23 cellular contexts compared by ENCODE assay signal in the genomic region with DNA sequence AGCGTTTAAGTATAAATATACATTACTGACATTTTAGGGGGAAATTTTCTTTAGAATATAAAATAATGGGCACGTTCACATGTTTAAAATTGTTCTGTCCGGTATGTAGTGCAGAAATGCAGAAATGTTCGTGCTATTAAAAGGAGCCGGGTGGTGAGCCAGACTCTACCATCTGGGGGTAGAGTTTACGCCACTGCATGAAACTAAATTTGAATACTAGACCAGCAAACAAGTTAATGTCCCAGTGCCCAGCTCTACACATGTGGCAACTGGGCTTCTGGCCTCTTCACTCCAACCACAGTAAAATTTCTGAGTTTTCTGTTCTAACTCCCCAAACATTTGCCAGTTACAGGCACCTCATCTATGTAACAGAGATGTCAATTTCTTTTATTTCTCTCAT.
"Had no signal": no experiment of that assay in that cellular context is flagged by ENCODE, and none has a peak within 500 bp of the region (broad histone marks: within the 10 kb centered on the region; RNA-seq: fewer than 3 reads in every experiment).

No MANE protein-coding gene starts in this region.

- H3K27me3 ChIP-seq: esophagus squamous epithelium, gastrocnemius medialis, heart right ventricle, left lung had no signal

- DNase-seq: cortex of kidney; effector CD8-positive, alpha-beta T cell; effector memory CD8-positive, alpha-beta T cell; endodermal cell; erythroblast; esophagus squamous epithelium; foreskin fibroblast; foreskin melanocyte; gastrocnemius medialis; glutamatergic neuron; head of caudate nucleus; heart right ventricle; hippocampal formation; left cardiac atrium; left lung; left ventricle myocardium superior; lower lobe of right lung; mesenchymal stem cell; mucosa of descending colon; naive B cell; naive thymus-derived CD8-positive, alpha-beta T cell had no signal

- H3K4me3 ChIP-seq: esophagus squamous epithelium, gastrocnemius medialis, heart right ventricle, left lung, lower lobe of right lung, mucosa of descending colon had no signal

- H3K27ac ChIP-seq: epithelial cell of prostate, esophagus squamous epithelium, gastrocnemius medialis, heart right ventricle, left lung, lower lobe of right lung had no signal

- H3K36me3 ChIP-seq: esophagus squamous epithelium, gastrocnemius medialis, heart right ventricle, left lung, lower lobe of right lung had no signal

- H3K4me1 ChIP-seq: esophagus squamous epithelium, gastrocnemius medialis, lower lobe of right lung had no signal

- ATAC-seq: effector memory CD8-positive, alpha-beta T cell; esophagus mucosa; gastrocnemius medialis; heart right ventricle; left cardiac atrium; left lung; left ventricle myocardium superior; lower lobe of right lung; mucosa of descending colon; naive thymus-derived CD8-positive, alpha-beta T cell had no signal

- H3K9me3 ChIP-seq: esophagus squamous epithelium, gastrocnemius medialis, left lung, lower lobe of right lung, mucosa of descending colon had no signal
